In genomic region chr4:70818921-70819320, GRCh38 we compare ENCODE assay signal across 19 cellular contexts.
"Had no signal": no experiment of that assay in that cellular context is flagged by ENCODE, and none has a peak within 500 bp of the region (broad histone marks: within the 10 kb centered on the region; RNA-seq: fewer than 3 reads in every experiment).

No MANE protein-coding gene starts in this region.

- DNase-seq: activated CD4-positive, alpha-beta T cell treated with anti-CD3 and anti-CD28 coated beads, Interleukin-2, amount 50 U/mL, for 48 hours; activated CD8-positive, alpha-beta memory T cell treated with anti-CD3 and anti-CD28 coated beads, Interleukin-2, amount 50 U/mL, for 48 hours; activated naive CD4-positive, alpha-beta T cell treated with anti-CD3 and anti-CD28 coated beads, Interleukin-2, amount 50 U/mL, for 16 hours; amniotic stem cell; body of pancreas; endodermal cell; foreskin fibroblast; glutamatergic neuron; left cardiac atrium; lower lobe of right lung; nucleus accumbens; right cardiac atrium; stimulated activated naive B cell treated with anti-CD40 and anti-IgM and Interleukin-4, amounts not matched to agents 10 μg/mL and 1 μg/mL and 100 μg/mL, for 72 hours; trophoblast cell had no signal

- H3K9me3 Mint-ChIP-seq: activated T-helper 17 cell treated with anti-CD3 and anti-CD28 coated beads, Interleukin-2, amount 50 U/mL, for 72 hours; dendritic cell treated with granulocyte-macrophage colony-stimulating factor and Interleukin-4, amounts not matched to agents 40 ng/mL and 50 ng/mL, for 4 days; endodermal cell; mesothelial cell of epicardium; stimulated activated naive B cell treated with anti-CD40 and anti-IgM and Interleukin-4, amounts not matched to agents 10 μg/mL and 1 μg/mL and 100 μg/mL, for 72 hours; T-helper 2 cell treated with Interferon-gamma antibody and Interleukin-4, amounts not matched to agents 5 μg/mL and 100 μg/mL, for 36 hours had no signal

- H3K4me1 Mint-ChIP-seq: mesothelial cell of epicardium had no signal

- ATAC-seq: activated CD4-positive, CD25-positive, alpha-beta regulatory T cell treated with anti-CD3 and anti-CD28 coated beads, Interleukin-2, amount 50 U/mL, for 24 hours; body of pancreas; left cardiac atrium; lower lobe of right lung; right cardiac atrium had no signal

- H3K4me3 Mint-ChIP-seq: activated T-helper 17 cell treated with anti-CD3 and anti-CD28 coated beads, Interleukin-2, amount 50 U/mL, for 72 hours; dendritic cell treated with granulocyte-macrophage colony-stimulating factor and Interleukin-4, amounts not matched to agents 40 ng/mL and 50 ng/mL, for 4 days; endodermal cell; mesothelial cell of epicardium; T-helper 2 cell treated with Interferon-gamma antibody and Interleukin-4, amounts not matched to agents 5 μg/mL and 100 μg/mL, for 36 hours had no signal

- H3K27me3 Mint-ChIP-seq: activated T-helper 17 cell treated with anti-CD3 and anti-CD28 coated beads, Interleukin-2, amount 50 U/mL, for 72 hours; dendritic cell treated with granulocyte-macrophage colony-stimulating factor and Interleukin-4, amounts not matched to agents 40 ng/mL and 50 ng/mL, for 4 days; stimulated activated naive B cell treated with anti-CD40 and anti-IgM and Interleukin-4, amounts not matched to agents 10 μg/mL and 1 μg/mL and 100 μg/mL, for 72 hours had no signal

- H3K27ac Mint-ChIP-seq: activated T-helper 17 cell treated with anti-CD3 and anti-CD28 coated beads, Interleukin-2, amount 50 U/mL, for 72 hours; dendritic cell treated with granulocyte-macrophage colony-stimulating factor and Interleukin-4, amounts not matched to agents 40 ng/mL and 50 ng/mL, for 4 days; mesothelial cell of epicardium; stimulated activated naive B cell treated with anti-CD40 and anti-IgM and Interleukin-4, amounts not matched to agents 10 μg/mL and 1 μg/mL and 100 μg/mL, for 72 hours; T-helper 2 cell treated with Interferon-gamma antibody and Interleukin-4, amounts not matched to agents 5 μg/mL and 100 μg/mL, for 36 hours had no signal
